ENCODE assay signal across 21 cellular contexts in the genomic region with DNA sequence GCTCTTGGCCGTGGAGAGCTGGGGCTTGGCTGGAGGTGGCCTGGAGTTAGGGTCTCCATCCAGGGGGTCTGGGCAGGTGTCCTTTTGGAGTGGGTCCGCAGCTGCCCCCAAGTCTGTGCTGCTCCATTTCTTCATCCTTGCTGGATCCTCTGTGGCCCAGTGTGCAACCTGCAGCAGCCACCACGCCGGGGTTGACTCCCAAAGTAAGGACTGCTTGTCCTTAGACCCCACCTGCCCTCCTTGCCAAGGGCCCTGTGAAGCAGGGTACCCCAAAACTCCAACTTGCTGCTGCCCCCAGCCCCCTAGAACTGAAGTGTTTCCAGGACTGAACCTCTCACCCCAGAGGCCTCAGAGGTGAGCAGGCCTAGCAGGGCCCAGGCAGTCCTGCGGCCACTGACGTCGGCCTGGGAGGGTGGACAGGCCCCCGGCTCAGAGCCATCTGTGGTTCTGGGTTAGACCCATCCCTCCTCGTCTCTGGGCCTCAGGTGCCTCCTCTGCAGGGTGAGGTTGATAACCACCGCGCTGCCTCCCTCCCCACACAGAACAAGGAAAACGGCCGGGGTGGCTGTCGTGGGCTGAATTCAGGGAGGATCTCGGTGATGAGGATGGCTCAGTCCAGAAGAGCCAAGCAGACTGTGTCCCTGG. TPM values are rescaled to one million over a fixed set of nuclear protein-coding genes. Genes with fewer than 3 reads are reported as not detected.
DNase-seq lines count a peak whose midpoint lies in the region; ATAC-seq, FAIRE-seq and TF ChIP-seq lines count a peak whose summit lies in the region.
"Had no signal": no experiment of that assay in that cellular context is flagged by ENCODE, and none has a peak within 500 bp of the region (broad histone marks: within the 10 kb centered on the region; RNA-seq: fewer than 3 reads in every experiment).

No MANE protein-coding gene starts in this region.

- H2AFZ ChIP-seq in HepG2 (ENCODE audit: low read length) = no peak overlapping the region
- H2AFZ ChIP-seq: GM23338 had no signal

- no peaks in the 10 kb centered on the region for H3K79me2 ChIP-seq in HepG2 (ENCODE audit: insufficient read depth, low read length)

- no peaks in the 10 kb centered on the region for H3K27me3 Mint-ChIP-seq in activated T-helper 1 cell treated with anti-CD3 and anti-CD28 coated beads, Interleukin-12 subunit alpha, Interleukin-12 subunit beta, Interleukin-2, Interleukin-4 antibody, amounts not matched to agents 30 ng/mL and 10 ng/mL and 1 ng/mL, durations not matched to agents 14 hours and 24 hours and 36 hours (ENCODE audit: insufficient read depth)
- H3K27me3 Mint-ChIP-seq in endodermal cell (ENCODE audit: insufficient read depth) (no peaks in the 10 kb centered on the region), type B pancreatic cell (no peaks in the 10 kb centered on the region)
- H3K27me3 Mint-ChIP-seq: CD4-positive, CD25-positive, alpha-beta regulatory T cell had no signal

- in situ Hi-C loops in HepG2 (cut with HindIII; ENCODE audit: extremely low pct_ligation_motif_present, low pct_unique_long_range_greater_than_20kb) = no loop called here

- no peak overlapping the region for H3K4me2 ChIP-seq in HepG2 (ENCODE audit: low read depth, low read length)
- H3K4me2 ChIP-seq: GM23338 had no signal

- FAIRE-seq in HepG2 (lab: Jason Lieb, UNC) = no peak
- FAIRE-seq: G401.6, GM12892, GM19239, H54 had no signal

- no peaks in the 10 kb centered on the region for H3K9me3 Mint-ChIP-seq in activated T-helper 1 cell treated with anti-CD3 and anti-CD28 coated beads, Interleukin-12 subunit alpha, Interleukin-12 subunit beta, Interleukin-2, Interleukin-4 antibody, amounts not matched to agents 30 ng/mL and 10 ng/mL and 1 ng/mL, durations not matched to agents 14 hours and 24 hours and 36 hours
- H3K9me3 Mint-ChIP-seq in endodermal cell (no peaks in the 10 kb centered on the region), type B pancreatic cell (no peaks in the 10 kb centered on the region)
- H3K9me3 Mint-ChIP-seq: CD4-positive, CD25-positive, alpha-beta regulatory T cell; CD8-positive, alpha-beta T cell; GM23338 had no signal

- H4K20me1 ChIP-seq in HepG2 (ENCODE audit: insufficient read depth, low read length) = no peaks in the 10 kb centered on the region

- H3K9ac ChIP-seq in HepG2 (ENCODE audit: insufficient read depth, low read depth, low read length) (no peak overlapping the region), endodermal cell (ENCODE audit: extremely low read depth, low read length, poor library complexity, severe bottlenecking) (no peak overlapping the region)

- TF ChIP-seq POLR2A in HepG2 (IDR thresholded peaks at IDR 0.05; ENCODE audit: insufficient read depth in 1 of 2, low read depth in 2 of 2, low read length in 2 of 2) (no peak), right lobe of liver (IDR thresholded peaks at IDR 0.05) (no peak), GM18505 (IDR thresholded peaks at IDR 0.05; ENCODE audit: borderline replicate concordance, extremely low read depth, insufficient read depth, insufficient read length) (no peak)

- H3K27me3 ChIP-seq in HepG2 (ENCODE audit: control insufficient read depth in 1 of 2, insufficient read depth in 2 of 2, low read length in 2 of 2) = no peaks in the 10 kb centered on the region
- H3K27me3 ChIP-seq in right lobe of liver = no peaks in the 10 kb centered on the region
- H3K27me3 ChIP-seq in endodermal cell (ENCODE audit: control insufficient read depth, insufficient read depth, low read length, poor library complexity, severe bottlenecking) = no peaks in the 10 kb centered on the region

- no peak overlapping the region for H3K4me3 Mint-ChIP-seq in activated T-helper 1 cell treated with anti-CD3 and anti-CD28 coated beads, Interleukin-12 subunit alpha, Interleukin-12 subunit beta, Interleukin-2, Interleukin-4 antibody, amounts not matched to agents 30 ng/mL and 10 ng/mL and 1 ng/mL, durations not matched to agents 14 hours and 24 hours and 36 hours
- H3K4me3 Mint-ChIP-seq in endodermal cell (no peak overlapping the region), type B pancreatic cell (no peak overlapping the region)
- H3K4me3 Mint-ChIP-seq: CD4-positive, CD25-positive, alpha-beta regulatory T cell; CD8-positive, alpha-beta T cell; GM23338 had no signal

- CTCF ChIA-PET in HepG2 (lab: Yijun Ruan, JAX; ENCODE audit: low intra/inter-chr PET ratio, low total read pairs) = no interaction called here

- H3K9me3 ChIP-seq in HepG2 (ENCODE audit: low read length) (no peaks in the 10 kb centered on the region), right lobe of liver (no peaks in the 10 kb centered on the region), endodermal cell (ENCODE audit: control insufficient read depth, low read length) (no peaks in the 10 kb centered on the region)
- H3K9me3 ChIP-seq: Caco-2 had no signal

- H3K36me3 ChIP-seq in HepG2 (replicated peaks in 1 of 2; ENCODE audit: control insufficient read depth in 1 of 2, insufficient read depth in 2 of 2, low read length in 2 of 2) (peaks cover 18 to 36% of the 10 kb centered on the region in 2 experiments; a peak in 4 of 5 replicates), right lobe of liver (peaks cover 0 to 36% (median 20%) of the 10 kb centered on the region in 4 donors), endodermal cell (ENCODE audit: control insufficient read depth, insufficient read depth, low read length) (peaks cover 8% of the 10 kb centered on the region)

- no peak for TF ChIP-seq RAD21 in HepG2 (CRISPR knock-in tag; IDR thresholded peaks at IDR 0.05)

- WGBS in HepG2 (ENCODE audit: low lambda C conversion rate) = 100% methylated on average over 5 of the region's 15 CpGs
- no CpG with 5 or more reads among the region's 15 CpGs for WGBS in right lobe of liver (ENCODE audit: insufficient coverage, low coverage, low lambda C conversion rate, missing lambda C conversion rate)
- 94 to 97% methylated on average over 4 to 15 of the region's 15 CpGs for WGBS in endodermal cell (ENCODE audit: insufficient coverage in 1 of 2, insufficient read length in 1 of 2), 2 experiments

- BruUV-seq in HepG2 (replicated peaks; lab: Mats Ljungman, UMichigan) = no TSS peak

- ATAC-seq in HepG2 = peak; percentile 16; the same call in 2 of the 3 replicates
- ATAC-seq in right lobe of liver = no peak
- no peak for ATAC-seq in GM18505 (IDR thresholded peaks at IDR 0.05; ENCODE audit: unreplicated experiment)
- ATAC-seq: CD8-positive, alpha-beta T cell; GM23338 had no signal

- TF ChIP-seq CTCF in HepG2 (CRISPR knock-in tag; IDR thresholded peaks at IDR 0.05) = no peak
- no peak for TF ChIP-seq CTCF in right lobe of liver (IDR thresholded peaks at IDR 0.05)
- TF ChIP-seq CTCF in endodermal cell (conservative IDR thresholded peaks at IDR 0.05) = no peak
- TF ChIP-seq CTCF in type B pancreatic cell (conservative IDR thresholded peaks at IDR 0.05) = no peak

- H3K36me3 Mint-ChIP-seq in activated T-helper 1 cell treated with anti-CD3 and anti-CD28 coated beads, Interleukin-12 subunit alpha, Interleukin-12 subunit beta, Interleukin-2, Interleukin-4 antibody, amounts not matched to agents 30 ng/mL and 10 ng/mL and 1 ng/mL, durations not matched to agents 14 hours and 24 hours and 36 hours (ENCODE audit: low read depth) = peaks cover 8% of the 10 kb centered on the region
- H3K36me3 Mint-ChIP-seq in endodermal cell (ENCODE audit: low read depth) (peaks cover 29% of the 10 kb centered on the region), type B pancreatic cell (no peaks in the 10 kb centered on the region)

- H3K27ac ChIP-seq in HepG2 (ENCODE audit: extremely low read length, insufficient read depth, low read length) (no peak overlapping the region), right lobe of liver (no peak overlapping the region), endodermal cell (ENCODE audit: low read depth, low read length) (no peak overlapping the region), temporal lobe (ENCODE audit: low read depth, low read length) (peak overlapping the region; percentile 54)
- H3K27ac ChIP-seq: C4-2B had no signal

- POLR2A ChIA-PET in HepG2 (lab: Yijun Ruan, JAX) = no interaction called here

- no peaks in the 10 kb centered on the region for H3K4me1 Mint-ChIP-seq in activated T-helper 1 cell treated with anti-CD3 and anti-CD28 coated beads, Interleukin-12 subunit alpha, Interleukin-12 subunit beta, Interleukin-2, Interleukin-4 antibody, amounts not matched to agents 30 ng/mL and 10 ng/mL and 1 ng/mL, durations not matched to agents 14 hours and 24 hours and 36 hours (ENCODE audit: low read depth)
- no peaks in the 10 kb centered on the region for H3K4me1 Mint-ChIP-seq in endodermal cell
- no peaks in the 10 kb centered on the region for H3K4me1 Mint-ChIP-seq in type B pancreatic cell (ENCODE audit: unreplicated experiment)
- H3K4me1 Mint-ChIP-seq: CD4-positive, CD25-positive, alpha-beta regulatory T cell; GM23338 had no signal

- H3K4me1 ChIP-seq in HepG2 (ENCODE audit: insufficient read depth, low read length) = no peaks in the 10 kb centered on the region
- no peaks in the 10 kb centered on the region for H3K4me1 ChIP-seq in right lobe of liver
- no peaks in the 10 kb centered on the region for H3K4me1 ChIP-seq in endodermal cell (ENCODE audit: control insufficient read depth, insufficient read depth, low read length)
- H3K4me1 ChIP-seq: Caco-2 had no signal

- DNase-seq in HepG2 (ENCODE audit: low spot score) = no peak
- DNase-seq in right lobe of liver = no peak
- no peak for DNase-seq in activated T-helper 1 cell treated with anti-CD3 and anti-CD28 coated beads, Interleukin-12 subunit alpha, Interleukin-12 subunit beta, Interleukin-2, Interleukin-4 antibody, amounts not matched to agents 30 ng/mL and 10 ng/mL and 1 ng/mL, durations not matched to agents 14 hours and 24 hours and 36 hours (ENCODE audit: low spot score)
- DNase-seq in endodermal cell = peak; percentile 31
- no peak for DNase-seq in A172 (ENCODE audit: low spot score)
- DNase-seq in type B pancreatic cell (ENCODE audit: extremely low spot score, unreplicated experiment) = no peak
- DNase-seq: 8988T; Caco-2; CD4-positive, CD25-positive, alpha-beta regulatory T cell; CD8-positive, alpha-beta T cell; DMS153; DND-41; HCEC 1CT had no signal

- no peak for TF ChIP-seq EP300 in HepG2 (IDR thresholded peaks at IDR 0.05; ENCODE audit: low read depth in 2 of 2, low read length in 2 of 2)
- TF ChIP-seq EP300 in HepG2 (CRISPR knock-in tag; IDR thresholded peaks at IDR 0.05; ENCODE audit: borderline replicate concordance) = no peak

- intact Hi-C loops in HepG2 (cut with micrococcal nuclease; ENCODE audit: unreplicated experiment) = no loop called here
- intact Hi-C loops in right lobe of liver (cut with DNase I) = no loop called here
- intact Hi-C loops in activated T-helper 1 cell treated with anti-CD3 and anti-CD28 coated beads, Interleukin-12 subunit alpha, Interleukin-12 subunit beta, Interleukin-2, Interleukin-4 antibody, amounts not matched to agents 30 ng/mL and 10 ng/mL and 1 ng/mL, durations not matched to agents 14 hours and 24 hours and 36 hours (cut with micrococcal nuclease) = no loop called here

- H3K4me3 ChIP-seq in HepG2 (replicated peaks in 1 of 3; ENCODE audit: insufficient read depth in 1 of 3, low read depth in 2 of 3, low read length in 3 of 3) (no peak overlapping the region), right lobe of liver (no peak overlapping the region), endodermal cell (ENCODE audit: low read length) (no peak overlapping the region)
- H3K4me3 ChIP-seq: GM23338 had no signal

- H3K27ac Mint-ChIP-seq in activated T-helper 1 cell treated with anti-CD3 and anti-CD28 coated beads, Interleukin-12 subunit alpha, Interleukin-12 subunit beta, Interleukin-2, Interleukin-4 antibody, amounts not matched to agents 30 ng/mL and 10 ng/mL and 1 ng/mL, durations not matched to agents 14 hours and 24 hours and 36 hours = peak overlapping the region; percentile 23
- no peak overlapping the region for H3K27ac Mint-ChIP-seq in endodermal cell
- H3K27ac Mint-ChIP-seq in type B pancreatic cell = no peak overlapping the region
- H3K27ac Mint-ChIP-seq: CD4-positive, CD25-positive, alpha-beta regulatory T cell; CD8-positive, alpha-beta T cell; GM23338 had no signal

RNA-seq across cellular contexts. Expression of a gene that starts 16.9 kb away (rescaled TPM):
- 2.2 and 5.3 TPM in 2 replicates for total RNA-seq in HepG2 (2016; rRNA removed; fragmentation: Illumina TruSeq; extraction: Trizol)
- total RNA-seq in HepG2 (2016; cell fraction: cytosol; rRNA removed; fragmentation: Illumina TruSeq; extraction: Trizol; ENCODE audit: low read depth) = 1.9 TPM in 2 replicates
- 1.9 and 5.0 TPM in 2 replicates for total RNA-seq in HepG2 (2016; cell fraction: insoluble cytoplasmic fraction; rRNA removed; fragmentation: Illumina TruSeq; extraction: Trizol)
- total RNA-seq in HepG2 (2016; cell fraction: membrane; rRNA removed; fragmentation: Illumina TruSeq; extraction: Trizol) = 2.0 and 2.1 TPM in 2 replicates
- 7.9 and 9.6 TPM in 2 replicates for total RNA-seq in HepG2 (2016; cell fraction: nucleus; rRNA removed; fragmentation: Illumina TruSeq; extraction: Trizol)
- 8.0 and 9.5 TPM in 2 replicates for polyA plus RNA-seq in HepG2 (2011; rRNA removed)
- polyA plus RNA-seq in HepG2 (2011; cell fraction: cytosol; rRNA removed) = 3.6 and 3.7 TPM in 2 replicates
- polyA plus RNA-seq in HepG2 (2011; cell fraction: nucleus; rRNA removed) = 29.7 and 33.7 TPM in 2 replicates
- 5.3 and 6.4 TPM in 2 replicates for polyA plus RNA-seq in HepG2 (2012)
- 0.44 and 0.46 TPM in 2 replicates for polyA plus RNA-seq in HepG2 (2016; cell fraction: cytosol; fragmentation: Illumina TruSeq; extraction: Trizol; ENCODE audit: low read depth)
- polyA plus RNA-seq in HepG2 (2016; cell fraction: insoluble cytoplasmic fraction; fragmentation: Illumina TruSeq; extraction: Trizol; ENCODE audit: low read depth) = 1.7 and 2.2 TPM in 2 replicates
- polyA plus RNA-seq in HepG2 (2016; cell fraction: membrane; fragmentation: Illumina TruSeq; extraction: Trizol; ENCODE audit: low read depth) = 0.60 and 0.85 TPM in 2 replicates
- polyA plus RNA-seq in HepG2 (2016; cell fraction: nucleus; fragmentation: Illumina TruSeq; extraction: Trizol; ENCODE audit: insufficient read depth, low read depth) = 29.4 and 35.3 TPM in 2 replicates
- polyA minus RNA-seq in HepG2 (2011; rRNA and poly(A)+ RNA removed; ENCODE audit: low replicate concordance) = 7.1 and 8.2 TPM in 2 replicates
- 1.3 and 4.2 TPM in 2 replicates for polyA minus RNA-seq in HepG2 (2011; cell fraction: cytosol; rRNA and poly(A)+ RNA removed)
- 10.7 and 14.4 TPM in 2 replicates for polyA minus RNA-seq in HepG2 (2011; cell fraction: nucleus; rRNA and poly(A)+ RNA removed)
- 10 to 100 TPM in 1 of 6 experiments, 1 to 10 TPM in 5; 3.1 to 12.0 (median 6.4) TPM for total RNA-seq in right lobe of liver
- total RNA-seq in activated T-helper 1 cell treated with anti-CD3 and anti-CD28 coated beads, Interleukin-12 subunit alpha, Interleukin-12 subunit beta, Interleukin-2, Interleukin-4 antibody, amounts not matched to agents 30 ng/mL and 10 ng/mL and 1 ng/mL, durations not matched to agents 14 hours and 24 hours and 36 hours = 7.5 and 8.3 TPM in 2 replicates
- 1 to 10 TPM; 8.0 to 9.2 TPM for total RNA-seq in endodermal cell
- 5.1 TPM for polyA plus RNA-seq in endodermal cell (2013, experiment 1 of 2)
- polyA plus RNA-seq in endodermal cell (2013, experiment 2 of 2) = 4.4 TPM
- 5.2 TPM for total RNA-seq in temporal lobe
- 0.79 and 1.0 TPM in 2 replicates for total RNA-seq in A172 (2014; rRNA removed; shearing (Covaris generic))
- 7.7 and 9.6 TPM in 2 replicates for total RNA-seq in type B pancreatic cell (ENCODE audit: low replicate concordance)

RNA-seq across cellular contexts. Expression of a gene that starts 34.7 kb away (rescaled TPM):
- 0.46 and 1.0 TPM in 2 replicates for total RNA-seq in HepG2 (2016; rRNA removed; fragmentation: Illumina TruSeq; extraction: Trizol)
- 0.10 and 0.18 TPM in 2 replicates for total RNA-seq in HepG2 (2016; cell fraction: cytosol; rRNA removed; fragmentation: Illumina TruSeq; extraction: Trizol; ENCODE audit: low read depth)
- total RNA-seq in HepG2 (2016; cell fraction: insoluble cytoplasmic fraction; rRNA removed; fragmentation: Illumina TruSeq; extraction: Trizol) = 0.65 and 0.82 TPM in 2 replicates
- 0.14 and 0.34 TPM in 2 replicates for total RNA-seq in HepG2 (2016; cell fraction: membrane; rRNA removed; fragmentation: Illumina TruSeq; extraction: Trizol)
- 0.81 and 1.5 TPM in 2 replicates for total RNA-seq in HepG2 (2016; cell fraction: nucleus; rRNA removed; fragmentation: Illumina TruSeq; extraction: Trizol)
- polyA plus RNA-seq in HepG2 (2011; rRNA removed) = 0.40 and 0.90 TPM in 2 replicates
- polyA plus RNA-seq in HepG2 (2011; cell fraction: cytosol; rRNA removed) = 0.41 and 0.43 TPM in 2 replicates
- 1.8 and 2.7 TPM in 2 replicates for polyA plus RNA-seq in HepG2 (2011; cell fraction: nucleus; rRNA removed)
- polyA plus RNA-seq in HepG2 (2012) = 0.35 and 0.36 TPM in 2 replicates
- 0.03 and 0.05 TPM in 2 replicates for polyA plus RNA-seq in HepG2 (2016; cell fraction: cytosol; fragmentation: Illumina TruSeq; extraction: Trizol; ENCODE audit: low read depth)
- 0.23 and 0.37 TPM in 2 replicates for polyA plus RNA-seq in HepG2 (2016; cell fraction: insoluble cytoplasmic fraction; fragmentation: Illumina TruSeq; extraction: Trizol; ENCODE audit: low read depth)
- 0.09 and 0.27 TPM in 2 replicates for polyA plus RNA-seq in HepG2 (2016; cell fraction: membrane; fragmentation: Illumina TruSeq; extraction: Trizol; ENCODE audit: low read depth)
- 1.4 and 2.5 TPM in 2 replicates for polyA plus RNA-seq in HepG2 (2016; cell fraction: nucleus; fragmentation: Illumina TruSeq; extraction: Trizol; ENCODE audit: insufficient read depth, low read depth)
- polyA minus RNA-seq in HepG2 (2011; rRNA and poly(A)+ RNA removed; ENCODE audit: low replicate concordance) = 0.07 and 0.92 TPM in 2 replicates
- polyA minus RNA-seq in HepG2 (2011; cell fraction: cytosol; rRNA and poly(A)+ RNA removed) = 1.2 TPM in 1 of 2 replicates, not detected in the other
- polyA minus RNA-seq in HepG2 (2011; cell fraction: nucleus; rRNA and poly(A)+ RNA removed) = 0.99 and 1.2 TPM in 2 replicates
- total RNA-seq in right lobe of liver = 1 to 10 TPM in 1 of 6 experiments, under 1 TPM in 4, not detected in 1; 0.12 to 2.1 (median 0.37) TPM
- total RNA-seq in activated T-helper 1 cell treated with anti-CD3 and anti-CD28 coated beads, Interleukin-12 subunit alpha, Interleukin-12 subunit beta, Interleukin-2, Interleukin-4 antibody, amounts not matched to agents 30 ng/mL and 10 ng/mL and 1 ng/mL, durations not matched to agents 14 hours and 24 hours and 36 hours = 0.26 and 0.51 TPM in 2 replicates
- 10 to 100 TPM in 1 of 2 donors, 1 to 10 TPM in 1; 6.2 to 11.3 TPM for total RNA-seq in endodermal cell
- polyA plus RNA-seq in endodermal cell (2013, experiment 1 of 2) = 3.8 TPM
- 3.8 TPM for polyA plus RNA-seq in endodermal cell (2013, experiment 2 of 2)
- 0.74 TPM for total RNA-seq in temporal lobe
- total RNA-seq in A172 (2014; rRNA removed; shearing (Covaris generic)) = 1.2 and 1.8 TPM in 2 replicates
- total RNA-seq in type B pancreatic cell (ENCODE audit: low replicate concordance) = 2.3 and 3.4 TPM in 2 replicates

RNA-seq across cellular contexts. Expression of a gene that starts 43.7 kb away (rescaled TPM):
- total RNA-seq in HepG2 (2016; rRNA removed; fragmentation: Illumina TruSeq; extraction: Trizol) (25.2 and 30.9 TPM in 2 replicates), right lobe of liver (10 to 100 TPM; 13.5 to 26.1 (median 22.8) TPM), endodermal cell (10 to 100 TPM; 35.2 to 46.4 TPM), temporal lobe (6.6 TPM), type B pancreatic cell (ENCODE audit: low replicate concordance) (18.6 and 22.1 TPM in 2 replicates)
- 3.5 and 3.8 TPM in 2 replicates for total RNA-seq in HepG2 (2016; cell fraction: cytosol; rRNA removed; fragmentation: Illumina TruSeq; extraction: Trizol; ENCODE audit: low read depth)
- total RNA-seq in HepG2 (2016; cell fraction: insoluble cytoplasmic fraction; rRNA removed; fragmentation: Illumina TruSeq; extraction: Trizol) = 25.0 and 28.4 TPM in 2 replicates
- total RNA-seq in HepG2 (2016; cell fraction: membrane; rRNA removed; fragmentation: Illumina TruSeq; extraction: Trizol) = 7.6 and 8.2 TPM in 2 replicates
- total RNA-seq in HepG2 (2016; cell fraction: nucleus; rRNA removed; fragmentation: Illumina TruSeq; extraction: Trizol) = 20.4 and 24.0 TPM in 2 replicates
- polyA plus RNA-seq in HepG2 (2011; rRNA removed) = 16.2 and 20.4 TPM in 2 replicates
- polyA plus RNA-seq in HepG2 (2011; cell fraction: cytosol; rRNA removed) = 16.1 and 16.7 TPM in 2 replicates
- polyA plus RNA-seq in HepG2 (2011; cell fraction: nucleus; rRNA removed) = 27.2 and 28.1 TPM in 2 replicates
- 13.6 and 14.5 TPM in 2 replicates for polyA plus RNA-seq in HepG2 (2012)
- polyA plus RNA-seq in HepG2 (2016; cell fraction: cytosol; fragmentation: Illumina TruSeq; extraction: Trizol; ENCODE audit: low read depth) = 1.1 and 1.2 TPM in 2 replicates
- 18.4 and 20.4 TPM in 2 replicates for polyA plus RNA-seq in HepG2 (2016; cell fraction: insoluble cytoplasmic fraction; fragmentation: Illumina TruSeq; extraction: Trizol; ENCODE audit: low read depth)
- polyA plus RNA-seq in HepG2 (2016; cell fraction: membrane; fragmentation: Illumina TruSeq; extraction: Trizol; ENCODE audit: low read depth) = 2.5 and 3.0 TPM in 2 replicates
- 24.9 and 27.7 TPM in 2 replicates for polyA plus RNA-seq in HepG2 (2016; cell fraction: nucleus; fragmentation: Illumina TruSeq; extraction: Trizol; ENCODE audit: insufficient read depth, low read depth)
- polyA minus RNA-seq in HepG2 (2011; rRNA and poly(A)+ RNA removed; ENCODE audit: low replicate concordance) = 24.9 and 63.4 TPM in 2 replicates
- polyA minus RNA-seq in HepG2 (2011; cell fraction: cytosol; rRNA and poly(A)+ RNA removed) = 15.3 and 17.2 TPM in 2 replicates
- polyA minus RNA-seq in HepG2 (2011; cell fraction: nucleus; rRNA and poly(A)+ RNA removed) = 33.7 and 38.2 TPM in 2 replicates
- 20.0 and 21.5 TPM in 2 replicates for total RNA-seq in activated T-helper 1 cell treated with anti-CD3 and anti-CD28 coated beads, Interleukin-12 subunit alpha, Interleukin-12 subunit beta, Interleukin-2, Interleukin-4 antibody, amounts not matched to agents 30 ng/mL and 10 ng/mL and 1 ng/mL, durations not matched to agents 14 hours and 24 hours and 36 hours
- 18.2 TPM for polyA plus RNA-seq in endodermal cell (2013, experiment 1 of 2)
- polyA plus RNA-seq in endodermal cell (2013, experiment 2 of 2) = 18.6 TPM
- 27.6 and 33.2 TPM in 2 replicates for total RNA-seq in A172 (2014; rRNA removed; shearing (Covaris generic))

RNA-seq across cellular contexts. Expression of a gene that starts 44.2 kb away (rescaled TPM):
- total RNA-seq in HepG2 (2016; rRNA removed; fragmentation: Illumina TruSeq; extraction: Trizol) = 6.5 and 13.7 TPM in 2 replicates
- 1.8 and 2.6 TPM in 2 replicates for total RNA-seq in HepG2 (2016; cell fraction: cytosol; rRNA removed; fragmentation: Illumina TruSeq; extraction: Trizol; ENCODE audit: low read depth)
- 9.9 and 14.3 TPM in 2 replicates for total RNA-seq in HepG2 (2016; cell fraction: insoluble cytoplasmic fraction; rRNA removed; fragmentation: Illumina TruSeq; extraction: Trizol)
- 6.1 and 6.2 TPM in 2 replicates for total RNA-seq in HepG2 (2016; cell fraction: membrane; rRNA removed; fragmentation: Illumina TruSeq; extraction: Trizol)
- 11.2 and 14.3 TPM in 2 replicates for total RNA-seq in HepG2 (2016; cell fraction: nucleus; rRNA removed; fragmentation: Illumina TruSeq; extraction: Trizol)
- polyA plus RNA-seq in HepG2 (2011; rRNA removed) = 9.5 and 13.0 TPM in 2 replicates
- 9.4 and 10.3 TPM in 2 replicates for polyA plus RNA-seq in HepG2 (2011; cell fraction: cytosol; rRNA removed)
- 20.7 and 23.6 TPM in 2 replicates for polyA plus RNA-seq in HepG2 (2011; cell fraction: nucleus; rRNA removed)
- 8.5 and 12.6 TPM in 2 replicates for polyA plus RNA-seq in HepG2 (2012)
- polyA plus RNA-seq in HepG2 (2016; cell fraction: cytosol; fragmentation: Illumina TruSeq; extraction: Trizol; ENCODE audit: low read depth) = 2.0 and 2.2 TPM in 2 replicates
- polyA plus RNA-seq in HepG2 (2016; cell fraction: insoluble cytoplasmic fraction; fragmentation: Illumina TruSeq; extraction: Trizol; ENCODE audit: low read depth) = 7.3 and 8.2 TPM in 2 replicates
- polyA plus RNA-seq in HepG2 (2016; cell fraction: membrane; fragmentation: Illumina TruSeq; extraction: Trizol; ENCODE audit: low read depth) = 4.5 and 5.9 TPM in 2 replicates
- 20.2 and 21.3 TPM in 2 replicates for polyA plus RNA-seq in HepG2 (2016; cell fraction: nucleus; fragmentation: Illumina TruSeq; extraction: Trizol; ENCODE audit: insufficient read depth, low read depth)
- 10.3 and 11.2 TPM in 2 replicates for polyA minus RNA-seq in HepG2 (2011; rRNA and poly(A)+ RNA removed; ENCODE audit: low replicate concordance)
- 5.1 and 6.0 TPM in 2 replicates for polyA minus RNA-seq in HepG2 (2011; cell fraction: cytosol; rRNA and poly(A)+ RNA removed)
- polyA minus RNA-seq in HepG2 (2011; cell fraction: nucleus; rRNA and poly(A)+ RNA removed) = 9.7 TPM in 2 replicates
- 10 to 100 TPM in 2 of 6 experiments, 1 to 10 TPM in 4; 6.7 to 30.3 (median 9.4) TPM for total RNA-seq in right lobe of liver
- total RNA-seq in activated T-helper 1 cell treated with anti-CD3 and anti-CD28 coated beads, Interleukin-12 subunit alpha, Interleukin-12 subunit beta, Interleukin-2, Interleukin-4 antibody, amounts not matched to agents 30 ng/mL and 10 ng/mL and 1 ng/mL, durations not matched to agents 14 hours and 24 hours and 36 hours = 47.5 and 55.3 TPM in 2 replicates
- 10 to 100 TPM; 17.2 to 18.8 TPM for total RNA-seq in endodermal cell
- polyA plus RNA-seq in endodermal cell (2013, experiment 1 of 2) = 16.9 TPM
- polyA plus RNA-seq in endodermal cell (2013, experiment 2 of 2) = 14.1 TPM
- total RNA-seq in temporal lobe = 12.8 TPM
- 36.0 and 37.8 TPM in 2 replicates for total RNA-seq in A172 (2014; rRNA removed; shearing (Covaris generic))
- 17.4 and 17.5 TPM in 2 replicates for total RNA-seq in type B pancreatic cell (ENCODE audit: low replicate concordance)
